11 cellular contexts compared by ENCODE assay signal in genomic region chr6:8499540-8499939, GRCh38.
A peak's percentile ranks its signal among the peaks of the same experiment; 100 is the strongest.
DNase-seq lines count a peak whose midpoint lies in the region; ATAC-seq, FAIRE-seq and TF ChIP-seq lines count a peak whose summit lies in the region.
"Had no signal": no experiment of that assay in that cellular context is flagged by ENCODE, and none has a peak within 500 bp of the region (broad histone marks: within the 10 kb centered on the region; RNA-seq: fewer than 3 reads in every experiment).

No MANE protein-coding gene starts in this region.

- CTCF ChIA-PET in GM12878 (lab: Yijun Ruan, JAX), result interaction anchor here (1.0 to 1.1 kb wide), 2 partner anchors 16 to 1930 kb away, joined by 3 to 4 read pairs; no protein-coding TSS in a partner anchor

- TF ChIP-seq POLR2A in GM12878 (IDR thresholded peaks at IDR 0.05; ENCODE audit: low read depth, low read length), result no peak

- no peak overlapping the region for H3K9ac ChIP-seq in GM12878 (ENCODE audit: control insufficient read depth, insufficient read depth, low read length)

- no peak for ATAC-seq in GM12878
- no peak for ATAC-seq in mucosa of descending colon
- ATAC-seq: heart left ventricle had no signal

- TF ChIP-seq RAD21 in GM12878 (IDR thresholded peaks at IDR 0.05; ENCODE audit: insufficient read depth, low read depth, low read length), result no peak

- H3K4me1 ChIP-seq in GM12878 (ENCODE audit: control insufficient read depth, insufficient read depth, low read length) (no peaks in the 10 kb centered on the region), mucosa of descending colon (ENCODE audit: low read depth) (no peaks in the 10 kb centered on the region)
- H3K4me1 ChIP-seq: heart left ventricle, spleen had no signal

- peak; percentile 8 to 31 (median 11); a peak in 3 of 6 replicates for TF ChIP-seq CTCF in GM12878 (IDR thresholded peaks at IDR 0.05 in 2 of 3, conservative IDR thresholded peaks at IDR 0.05 in 1 of 3; ENCODE audit: control insufficient read depth in 2 of 3, extremely low read depth in 1 of 3, insufficient read depth in 1 of 3, low read depth in 3 of 3, low read length in 3 of 3)
- TF ChIP-seq CTCF in mucosa of descending colon (IDR thresholded peaks at IDR 0.05), result peak; percentile 7
- no peak for TF ChIP-seq CTCF in coronary artery (IDR thresholded peaks at IDR 0.05)

- SMC1A ChIA-PET in GM12878 (lab: Charles Lee; ENCODE audit: uncharacterized antibody, unreplicated experiment), result no interaction called here

- RAD21 ChIA-PET in GM12878 (lab: Charles Lee; ENCODE audit: unreplicated experiment), result no interaction called here

- no peaks in the 10 kb centered on the region for H3K27me3 ChIP-seq in GM12878 (replicated peaks in 1 of 2; ENCODE audit: control insufficient read depth in 2 of 2, insufficient read depth in 2 of 2, low read length in 1 of 2)
- H3K27me3 ChIP-seq: heart left ventricle, spleen had no signal

- H3K9me3 ChIP-seq in GM12878 (replicated peaks; ENCODE audit: control insufficient read depth, insufficient read depth, low read length), result no peaks in the 10 kb centered on the region
- no peaks in the 10 kb centered on the region for H3K9me3 ChIP-seq in mucosa of descending colon

- no peak overlapping the region for H3K4me2 ChIP-seq in GM12878 (ENCODE audit: control insufficient read depth, insufficient read depth)

- WGBS in GM12878 (ENCODE audit: insufficient coverage, insufficient replicate concordance, low lambda C conversion rate, missing lambda C conversion rate), result 0% methylated on average over 1 of the region's 1 CpG

- peak; percentile 57 for DNase-seq in DMS114 treated with DMSO at 0.1 percent for 48 hours (lab: John Stamatoyannopoulos, UW; ENCODE audit: unreplicated experiment)
- peak; percentile 17 to 22 for DNase-seq in Kasumi-1 (lab: John Stamatoyannopoulos, UW)
- no peak for DNase-seq in GM12878 (ENCODE audit: low read depth, low spot score)
- DNase-seq in mucosa of descending colon, result peak in 1 of 3 donors; percentile 26
- no peak for DNase-seq in posterior cingulate gyrus
- no peak for DNase-seq in NCI-H1694 (lab: John Stamatoyannopoulos, UW)
- no peak for DNase-seq in coronary artery (ENCODE audit: low spot score)
- no peak for DNase-seq in activated CD4-positive, alpha-beta T cell treated with anti-CD3 and anti-CD28 coated beads for 48 hours
- DNase-seq: activated effector memory CD4-positive, alpha-beta T cell treated with Interleukin-2 at 50 U/mL for 16 hours; heart left ventricle; spleen had no signal

- FAIRE-seq in GM12878 (lab: Jason Lieb, UNC), result no peak

- no peaks in the 10 kb centered on the region for H3K36me3 ChIP-seq in GM12878 (ENCODE audit: control insufficient read depth in 2 of 2, insufficient read depth in 2 of 2, low read length in 1 of 2)
- H3K36me3 ChIP-seq in mucosa of descending colon (ENCODE audit: low read depth), result no peaks in the 10 kb centered on the region
- H3K36me3 ChIP-seq: heart left ventricle, spleen had no signal

- in situ Hi-C loops in GM12878 (cut with MboI), result no loop called here

- H3K4me3 ChIP-seq in GM12878, result no peak overlapping the region
- no peak overlapping the region for H3K4me3 ChIP-seq in mucosa of descending colon
- H3K4me3 ChIP-seq in coronary artery, result no peak overlapping the region
- H3K4me3 ChIP-seq: heart left ventricle, spleen had no signal

- no TSS peak for BruUV-seq in GM12878 (replicated peaks; lab: Mats Ljungman, UMichigan)

- no peak overlapping the region for H2AFZ ChIP-seq in GM12878 (ENCODE audit: control insufficient read depth, low read depth, low read length)

- no peaks in the 10 kb centered on the region for H4K20me1 ChIP-seq in GM12878 (ENCODE audit: control insufficient read depth, insufficient read depth)

- POLR2A ChIA-PET in GM12878 (lab: Charles Lee), result no interaction called here

- H3K27ac ChIP-seq in GM12878 (ENCODE audit: control insufficient read depth, insufficient read depth), result no peak overlapping the region
- H3K27ac ChIP-seq in coronary artery, result no peak overlapping the region
- H3K27ac ChIP-seq: heart left ventricle, spleen had no signal

- intact Hi-C loops in GM12878 (cut with micrococcal nuclease; ENCODE audit: unreplicated experiment) (no loop called here), mucosa of descending colon (cut with DNase I, micrococcal nuclease) (no loop called here), posterior cingulate gyrus (cut with DNase I) (no loop called here)

- no peak for TF ChIP-seq EP300 in GM12878 (IDR thresholded peaks at IDR 0.05; ENCODE audit: borderline replicate concordance in 1 of 2, control insufficient read depth in 1 of 2, low read depth in 2 of 2, low read length in 2 of 2)

- no peaks in the 10 kb centered on the region for H3K79me2 ChIP-seq in GM12878 (ENCODE audit: control insufficient read depth, insufficient read depth, low read length)

TF ChIP-seq in GM12878, 131 proteins besides CTCF, POLR2A, EP300 and RAD21 (continues in another document):
- no peak for TF ChIP-seq DPF2 (IDR thresholded peaks at IDR 0.05)
- TF ChIP-seq FOXK2 (IDR thresholded peaks at IDR 0.05), result no peak
- TF ChIP-seq ETV6 (conservative IDR thresholded peaks at IDR 0.05 in 1 of 2, IDR thresholded peaks at IDR 0.05 in 1 of 2; ENCODE audit: borderline replicate concordance in 1 of 2, low read depth in 1 of 2), result no peak
- no peak for TF ChIP-seq E2F8 (IDR thresholded peaks at IDR 0.05; ENCODE audit: low read depth, partially characterized antibody)
- no peak for TF ChIP-seq CREM (IDR thresholded peaks at IDR 0.05; ENCODE audit: low read depth)
- TF ChIP-seq POLR2AphosphoS5 (IDR thresholded peaks at IDR 0.05; ENCODE audit: low read length), result no peak
- TF ChIP-seq BMI1 (IDR thresholded peaks at IDR 0.05; ENCODE audit: borderline replicate concordance), result no peak
- no peak for TF ChIP-seq PRDM15 (CRISPR knock-in tag; IDR thresholded peaks at IDR 0.05)
- no peak for TF ChIP-seq TCF12 (IDR thresholded peaks at IDR 0.05; ENCODE audit: low read depth, low read length)
- TF ChIP-seq IRF3 (IDR thresholded peaks at IDR 0.05), result no peak

Comparison
In these comparisons a context has a peak if more than half of its experiments do, and no peak if none do; other contexts are left out.
1. DNase-seq: peak in DMS114 treated with DMSO at 0.1 percent for 48 hours (single experiment) and Kasumi-1 (2 of 2); none in GM12878 (single experiment), posterior cingulate gyrus (0 of 10), NCI-H1694 (single experiment), coronary artery (single experiment) and activated CD4-positive, alpha-beta T cell treated with anti-CD3 and anti-CD28 coated beads for 48 hours (single experiment).